1 cellular context compared by ENCODE assay signal in genomic region chr7:100515072-100515532, GRCh38.
A peak's percentile ranks its signal among the peaks of the same experiment; 100 is the strongest.
TF ChIP-seq lines count a peak whose summit lies in the region.

No MANE protein-coding gene starts in this region.

TF ChIP-seq in SK-N-SH, 30 proteins besides CTCF, POLR2A, EP300 and RAD21 (continued from another document):
- TF ChIP-seq REST (IDR thresholded peaks at IDR 0.05; ENCODE audit: low read depth, low read length): 0 out of 2 replicates have a peak, but pooled peaks have one; percentile 11
- peak; percentile 72; the same call in 1 of the 2 replicates for TF ChIP-seq POLR2AphosphoS5 (IDR thresholded peaks at IDR 0.05; ENCODE audit: low read depth, low read length)
